In genomic region chr3:5687230-5687629, GRCh38 we compare ENCODE assay signal across 24 cellular contexts.
"Had no signal": no experiment of that assay in that cellular context is flagged by ENCODE, and none has a peak within 500 bp of the region (broad histone marks: within the 10 kb centered on the region; RNA-seq: fewer than 3 reads in every experiment).

No MANE protein-coding gene starts in this region.

- H3K9me2 ChIP-seq: SK-N-SH had no signal

- H3K4me1 Mint-ChIP-seq: T-cell had no signal

- H3K9ac ChIP-seq: SK-N-SH had no signal

- H3K27me3 Mint-ChIP-seq: T-cell had no signal

- ATAC-seq: HepG2, Panc1, PC-3, T-cell had no signal

- DNase-seq: IMR-90, Kasumi-1, KG1, MV-4-11, NCI-H1048, NCI-H1105, NCI-H1417, NCI-H1436 treated with DMSO at 0.1 percent for 48 hours, NCI-H1694, NCI-H187 treated with DMSO at 0.1 percent for 48 hours, NCI-H2029 treated with DMSO at 0.1 percent for 48 hours, NCI-H2171 treated with DMSO at 0.1 percent for 48 hours, NCI-H345, NCI-H446 treated with DMSO at 0.1 percent for 48 hours, NCI-H510A treated with DMSO at 0.1 percent for 48 hours, NCI-H526, PC-3, SHP77, SK-N-SH, SW 1271, T-cell had no signal

- H3K4me3 Mint-ChIP-seq: T-cell had no signal

- H3K4me2 ChIP-seq: SK-N-SH had no signal

- H3K9me3 ChIP-seq: SK-N-SH had no signal

- H3K27ac Mint-ChIP-seq: T-cell had no signal

- H3K36me3 Mint-ChIP-seq: T-cell had no signal

- H3K27ac ChIP-seq: RWPE1 had no signal
